In genomic region chr15:68639926-68640600, GRCh38 we compare ENCODE assay signal across 17 cellular contexts.
DNase-seq lines count a peak whose midpoint lies in the region; ATAC-seq and TF ChIP-seq lines count a peak whose summit lies in the region.
"Had no signal": no experiment of that assay in that cellular context is flagged by ENCODE, and none has a peak within 500 bp of the region (broad histone marks: within the 10 kb centered on the region; RNA-seq: fewer than 3 reads in every experiment).

No MANE protein-coding gene starts in this region.

- no peaks in the 10 kb centered on the region for H3K27me3 Mint-ChIP-seq in chondrocyte (ENCODE audit: low read depth)
- no peaks in the 10 kb centered on the region for H3K27me3 Mint-ChIP-seq in nephron (ENCODE audit: low read depth)

- H3K9ac ChIP-seq in BLaER1: no peak overlapping the region

- H3K4me1 ChIP-seq in BLaER1: peaks cover 88% of the 10 kb centered on the region

- peaks cover 3% of the 10 kb centered on the region for H3K36me3 Mint-ChIP-seq in chondrocyte (ENCODE audit: low read depth)
- no peaks in the 10 kb centered on the region for H3K36me3 Mint-ChIP-seq in nephron (ENCODE audit: low read depth)

- H4K20me1 ChIP-seq in BLaER1: 0 out of 2 replicates have a peak, but pooled peaks cover 1% of the 10 kb centered on the region

- H3K27ac Mint-ChIP-seq in chondrocyte (ENCODE audit: unreplicated experiment) (peak overlapping the region; percentile 34), nephron (peak overlapping the region; percentile 91 to 99 (median 98))

- TF ChIP-seq CTCF in chondrocyte (IDR thresholded peaks at IDR 0.05) (no peak), nephron (IDR thresholded peaks at IDR 0.05; ENCODE audit: unreplicated experiment in 3 of 3) (no peak), GM10248 (IDR thresholded peaks at IDR 0.05; ENCODE audit: control extremely low read depth, extremely low read depth, low read depth, missing control alignments) (no peak)

- H3K27me3 ChIP-seq in BLaER1: no peaks in the 10 kb centered on the region
- H3K27me3 ChIP-seq: cardiac muscle cell, neutrophil had no signal

- no peak for ATAC-seq in HG02840 (IDR thresholded peaks at IDR 0.05; ENCODE audit: low FRiP score, unreplicated experiment)

- no peaks in the 10 kb centered on the region for H3K9me3 Mint-ChIP-seq in chondrocyte (ENCODE audit: low read depth)
- H3K9me3 Mint-ChIP-seq in nephron: no peaks in the 10 kb centered on the region

- H3K9me3 ChIP-seq in BLaER1: no peaks in the 10 kb centered on the region
- H3K9me3 ChIP-seq: neutrophil had no signal

- H3K4me3 Mint-ChIP-seq in chondrocyte (ENCODE audit: unreplicated experiment) (no peak overlapping the region), nephron (peak overlapping the region in 1 of 3 experiments; percentile 15)

- DNase-seq in NCI-H226: peak; percentile 87
- DNase-seq in chondrocyte (ENCODE audit: low spot score): no peak
- DNase-seq in activated T-cell treated with anti-CD3 and anti-CD28 coated beads, Interleukin-2, amount 50 U/mL, for 1 hour: no peak
- DNase-seq in GM19238 (ENCODE audit: insufficient read length, low spot score): no peak
- DNase-seq in GM10248 (ENCODE audit: extremely low spot score): no peak
- DNase-seq: Calu3; H7; NCI-H2029 treated with DMSO at 0.1 percent for 48 hours; NK-92 treated with Interleukin-12 subunit alpha and Interleukin-12 subunit beta, amount 100 ng/mL, for 24 hours; small intestine had no signal

- H3K36me3 ChIP-seq in BLaER1: peaks cover 3% of the 10 kb centered on the region; the same call in 1 of the 2 replicates
- H3K36me3 ChIP-seq: cardiac muscle cell, neutrophil had no signal

- POLR2A ChIA-PET in GM10248 (lab: Yijun Ruan, JAX): no interaction called here

- peak overlapping the region; percentile 93 for H3K4me2 ChIP-seq in BLaER1

- CTCF ChIA-PET in GM10248 (lab: Yijun Ruan, JAX): interaction anchor here (3.1 kb wide), 1 partner anchor 11 kb away, joined by 16 read pairs; no protein-coding TSS in a partner anchor

- no peak overlapping the region for H3K4me3 ChIP-seq in BLaER1
- H3K4me3 ChIP-seq: cardiac muscle cell, lung, SK-N-MC had no signal

- H3K4me1 Mint-ChIP-seq in chondrocyte (ENCODE audit: low read depth) (peaks cover 80% of the 10 kb centered on the region), nephron (peaks cover 68% of the 10 kb centered on the region)

- H3K27ac ChIP-seq in BLaER1: no peak overlapping the region; the same call in 1 of the 2 replicates
- H3K27ac ChIP-seq: neutrophil, SK-N-MC had no signal
